8 cellular contexts compared by ENCODE assay signal in the genomic region with DNA sequence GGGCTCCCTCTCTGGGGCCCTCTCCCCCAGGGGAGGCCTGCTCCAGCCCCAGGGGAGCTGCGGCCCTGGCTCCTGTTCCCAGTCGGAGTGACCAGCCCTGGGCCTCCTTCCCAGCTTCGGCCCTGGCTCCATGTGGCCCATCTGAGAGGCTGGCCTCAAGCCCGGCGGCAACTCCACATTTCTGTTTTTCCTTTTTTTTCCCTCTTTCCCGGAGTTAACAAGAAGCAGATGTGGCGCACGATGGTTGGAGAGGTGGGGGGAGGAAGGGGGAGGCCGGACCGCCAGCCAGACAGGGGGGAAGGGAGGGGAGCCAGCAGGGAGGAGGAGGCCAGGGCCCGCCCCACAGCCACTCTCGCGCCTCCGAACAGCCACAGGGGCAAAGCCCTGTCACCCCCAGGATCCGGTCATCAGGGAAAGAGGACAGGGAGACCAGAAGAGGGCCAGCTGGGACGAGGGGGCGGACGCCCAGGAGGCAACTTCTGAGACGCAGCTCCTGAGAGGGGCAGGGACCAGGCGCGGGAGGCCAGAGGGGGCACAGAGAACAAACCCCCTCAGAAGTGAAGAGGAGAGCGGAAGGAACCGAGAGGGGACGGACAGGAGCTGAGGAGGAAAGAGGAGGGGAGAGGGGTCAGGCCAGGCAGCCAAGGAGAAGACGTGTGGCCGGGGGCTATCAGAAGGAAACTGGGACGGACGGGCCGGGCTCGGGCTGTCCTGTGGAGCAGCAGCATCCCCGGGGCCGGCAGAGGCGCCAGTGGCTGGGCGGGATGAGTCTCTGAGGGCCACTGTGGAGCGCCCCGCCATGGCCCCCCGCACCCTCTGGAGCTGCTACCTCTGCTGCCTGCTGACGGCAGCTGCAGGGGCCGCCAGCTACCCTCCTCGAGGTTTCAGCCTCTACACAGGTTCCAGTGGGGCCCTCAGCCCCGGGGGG. TPM values are rescaled to one million over a fixed set of nuclear protein-coding genes. Genes with fewer than 3 reads are reported as not detected.
DNase-seq lines count a peak whose midpoint lies in the region; TF ChIP-seq lines count a peak whose summit lies in the region.

A gene (plus strand): TSS at position 349 of the 928 bp plus-strand sequence. CDS start 451 bp downstream, at position 800.

- H3K27ac ChIP-seq in SK-N-SH (ENCODE audit: low read depth in 2 of 2, low read length in 1 of 2) = peak within 1 kb of the TSS; percentile 79 to 99
- H3K27ac ChIP-seq in PC-9 = no peak within 1 kb of the TSS

- TF ChIP-seq EP300 in SK-N-SH (IDR thresholded peaks at IDR 0.05; ENCODE audit: borderline replicate concordance in 1 of 2, low read depth in 1 of 2, low read length in 1 of 2) = peak; percentile 86 to 91; a peak in 3 of 4 replicates

- H3K9me2 ChIP-seq in SK-N-SH = no peaks in the 10 kb centered on the region
- no peaks in the 10 kb centered on the region for H3K9me2 ChIP-seq in PC-9 (ENCODE audit: insufficient read depth)

- BruUV-seq in PC-9 (replicated peaks; lab: Mats Ljungman, UMichigan) = no TSS peak

- H3K4me1 ChIP-seq in SK-N-SH (ENCODE audit: control insufficient read depth in 1 of 2, insufficient read depth in 2 of 2, low read depth in 1 of 2, low read length in 1 of 2) (peaks cover 36 to 76% of the 10 kb centered on the region in 2 experiments), PC-9 (replicated peaks; ENCODE audit: insufficient read depth) (peaks cover 8% of the 10 kb centered on the region)

- H3K4me2 ChIP-seq in SK-N-SH (peak within 1 kb of the TSS; percentile 100), PC-9 (no peak within 1 kb of the TSS)

- TF ChIP-seq RAD21 in SK-N-SH (IDR thresholded peaks at IDR 0.05; ENCODE audit: low read length) = peak; percentile 17

- H3F3A ChIP-seq in SK-N-SH (replicated peaks; ENCODE audit: insufficient read depth) (peaks cover 10% of the 10 kb centered on the region), PC-9 (ENCODE audit: insufficient read depth, low read depth) (peaks cover 7% of the 10 kb centered on the region; the same call in 1 of the 2 replicates)

- H3K9me3 ChIP-seq in SK-N-SH (no peaks in the 10 kb centered on the region), PC-9 (ENCODE audit: insufficient read depth, low read depth) (no peaks in the 10 kb centered on the region)

- intact Hi-C loops in PC-9 (cut with micrococcal nuclease; ENCODE audit: unreplicated experiment) = no loop called here

- peak within 1 kb of the TSS; percentile 83 for H3K9ac ChIP-seq in SK-N-SH

- 0 out of 2 replicates have a peak, but pooled peaks have one; percentile 8 for TF ChIP-seq CTCF in AG10803 (conservative IDR thresholded peaks at IDR 0.05; ENCODE audit: low read length)
- peak; percentile 24 for TF ChIP-seq CTCF in SK-N-SH (IDR thresholded peaks at IDR 0.05)
- TF ChIP-seq CTCF in fibroblast of villous mesenchyme (IDR thresholded peaks at IDR 0.05; ENCODE audit: insufficient read depth, low read depth, low read length) = peak; percentile 9
- no peak for TF ChIP-seq CTCF in PC-9 (conservative IDR thresholded peaks at IDR 0.05)

- H4K20me1 ChIP-seq in SK-N-SH (ENCODE audit: insufficient read depth) (peaks cover 12% of the 10 kb centered on the region; the same call in 1 of the 2 replicates), PC-9 (ENCODE audit: insufficient read depth) (no peaks in the 10 kb centered on the region)

- DNase-seq in AG10803 (ENCODE audit: low read depth) = peak; percentile 97
- DNase-seq in SK-N-SH = peak; percentile 97
- peak; percentile 98 for DNase-seq in fibroblast of villous mesenchyme (ENCODE audit: low read depth)
- peak in 50 of 56 donors; percentile 13 to 83 (median 52) for DNase-seq in nucleus accumbens (lab: John Stamatoyannopoulos, UW)
- no peak for DNase-seq in NAMALWA (ENCODE audit: low spot score)
- no peak for DNase-seq in NCI-H1930 (lab: John Stamatoyannopoulos, UW)
- no peak for DNase-seq in PC-9
- DNase-seq in D341Med (ENCODE audit: low spot score) = no peak

- H3K36me3 ChIP-seq in SK-N-SH (replicated peaks in 1 of 2; ENCODE audit: control insufficient read depth in 1 of 2, insufficient read depth in 2 of 2, low read length in 1 of 2) = peaks cover 16 to 22% of the 10 kb centered on the region in 2 experiments
- H3K36me3 ChIP-seq in PC-9 (ENCODE audit: low read depth) = no peaks in the 10 kb centered on the region

- WGBS in SK-N-SH (ENCODE audit: low lambda C conversion rate) = 13% methylated on average over 29 of the region's 41 CpGs

- CTCF ChIA-PET in SK-N-SH (lab: Yijun Ruan, JAX) (interaction anchor here (0.5 to 14.6 kb wide), 16 partner anchors 9 to 1395 kb away, joined by 3 to 227 read pairs (median 7); a partner anchor contains a TSS), PC-9 (lab: Charles Lee) (no interaction called here)

- POLR2A ChIA-PET in SK-N-SH (lab: Yijun Ruan, JAX) = interaction anchor here (0.5 to 4.0 kb wide), 12 partner anchors 9 to 278 kb away, joined by 3 to 42 read pairs (median 3); a partner anchor contains a TSS
- POLR2A ChIA-PET in PC-9 (lab: Charles Lee; ENCODE audit: unreplicated experiment) = no interaction called here

- H3K27me3 ChIP-seq in SK-N-SH (ENCODE audit: insufficient read depth) = no peaks in the 10 kb centered on the region
- peaks cover 18% of the 10 kb centered on the region for H3K27me3 ChIP-seq in PC-9 (ENCODE audit: insufficient read depth, low read depth)

- H3K4me3 ChIP-seq in AG10803 (ENCODE audit: low read length) (peak within 1 kb of the TSS; percentile 89), SK-N-SH (ENCODE audit: low read depth in 2 of 2, low read length in 1 of 2) (peak within 1 kb of the TSS; percentile 79 to 93), fibroblast of villous mesenchyme (ENCODE audit: low read depth, low read length) (peak within 1 kb of the TSS; percentile 94), PC-9 (no peak within 1 kb of the TSS)

- H3K79me2 ChIP-seq in SK-N-SH (ENCODE audit: insufficient read depth) (peaks cover 32% of the 10 kb centered on the region), PC-9 (ENCODE audit: low read depth) (no peaks in the 10 kb centered on the region)

- H2AFZ ChIP-seq in SK-N-SH (ENCODE audit: low read depth) (peak within 1 kb of the TSS; percentile 90; the same call in 1 of the 2 replicates), PC-9 (no peak within 1 kb of the TSS)

TF ChIP-seq in SK-N-SH, 30 proteins besides CTCF, POLR2A, EP300 and RAD21 (continues in another document):
- no peak; the same call in 1 of the 2 replicates for TF ChIP-seq FOSL2 (IDR thresholded peaks at IDR 0.05; ENCODE audit: borderline replicate concordance, low read depth)
- peak; percentile 95 for TF ChIP-seq MXI1 (IDR thresholded peaks at IDR 0.05; ENCODE audit: low read depth, low read length)
- TF ChIP-seq TAF1 (IDR thresholded peaks at IDR 0.05; ENCODE audit: borderline replicate concordance, low read depth, low read length) = peak; percentile 68
- TF ChIP-seq RFX5 (IDR thresholded peaks at IDR 0.05; ENCODE audit: low read length) = no peak
- peak; percentile 88 for TF ChIP-seq POLR2AphosphoS5 (IDR thresholded peaks at IDR 0.05; ENCODE audit: low read depth, low read length)
- TF ChIP-seq, protein P1, sequence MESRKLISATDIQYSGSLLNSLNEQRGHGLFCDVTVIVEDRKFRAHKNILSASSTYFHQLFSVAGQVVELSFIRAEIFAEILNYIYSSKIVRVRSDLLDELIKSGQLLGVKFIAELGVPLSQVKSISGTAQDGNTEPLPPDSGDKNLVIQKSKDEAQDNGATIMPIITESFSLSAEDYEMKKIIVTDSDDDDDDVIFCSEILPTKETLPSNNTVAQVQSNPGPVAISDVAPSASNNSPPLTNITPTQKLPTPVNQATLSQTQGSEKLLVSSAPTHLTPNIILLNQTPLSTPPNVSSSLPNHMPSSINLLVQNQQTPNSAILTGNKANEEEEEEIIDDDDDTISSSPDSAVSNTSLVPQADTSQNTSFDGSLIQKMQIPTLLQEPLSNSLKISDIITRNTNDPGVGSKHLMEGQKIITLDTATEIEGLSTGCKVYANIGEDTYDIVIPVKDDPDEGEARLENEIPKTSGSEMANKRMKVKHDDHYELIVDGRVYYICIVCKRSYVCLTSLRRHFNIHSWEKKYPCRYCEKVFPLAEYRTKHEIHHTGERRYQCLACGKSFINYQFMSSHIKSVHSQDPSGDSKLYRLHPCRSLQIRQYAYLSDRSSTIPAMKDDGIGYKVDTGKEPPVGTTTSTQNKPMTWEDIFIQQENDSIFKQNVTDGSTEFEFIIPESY (IDR thresholded peaks at IDR 0.05; ENCODE audit: borderline replicate concordance, low read depth) = no peak
- 0 out of 2 replicates have a peak, but pooled peaks have one; percentile 58 for TF ChIP-seq YY1 (IDR thresholded peaks at IDR 0.05; ENCODE audit: low read depth)
- TF ChIP-seq SMC3 (IDR thresholded peaks at IDR 0.05; ENCODE audit: low read depth, low read length) = no peak; the same call in 1 of the 2 replicates
- TF ChIP-seq TEAD4 (IDR thresholded peaks at IDR 0.05; ENCODE audit: borderline replicate concordance, insufficient read depth) = peak; percentile 67; the same call in 1 of the 2 replicates
- TF ChIP-seq TCF12 (IDR thresholded peaks at IDR 0.05) = peak; percentile 99
- peak; percentile 30 for TF ChIP-seq GABPA (IDR thresholded peaks at IDR 0.05; ENCODE audit: low read depth)
- TF ChIP-seq GATA2 (CRISPR knock-in tag; IDR thresholded peaks at IDR 0.05) = no peak
- no peak; the same call in 1 of the 2 replicates for TF ChIP-seq RXRA (IDR thresholded peaks at IDR 0.05; ENCODE audit: borderline replicate concordance, low read depth)
- peak; percentile 94 for TF ChIP-seq RCOR1 (IDR thresholded peaks at IDR 0.05; ENCODE audit: low read length)
- TF ChIP-seq FOXJ3 (CRISPR knock-in tag; IDR thresholded peaks at IDR 0.05) = peak; percentile 91
- TF ChIP-seq JUND (IDR thresholded peaks at IDR 0.05) = no peak; the same call in 1 of the 2 replicates
- TF ChIP-seq, protein P2, sequence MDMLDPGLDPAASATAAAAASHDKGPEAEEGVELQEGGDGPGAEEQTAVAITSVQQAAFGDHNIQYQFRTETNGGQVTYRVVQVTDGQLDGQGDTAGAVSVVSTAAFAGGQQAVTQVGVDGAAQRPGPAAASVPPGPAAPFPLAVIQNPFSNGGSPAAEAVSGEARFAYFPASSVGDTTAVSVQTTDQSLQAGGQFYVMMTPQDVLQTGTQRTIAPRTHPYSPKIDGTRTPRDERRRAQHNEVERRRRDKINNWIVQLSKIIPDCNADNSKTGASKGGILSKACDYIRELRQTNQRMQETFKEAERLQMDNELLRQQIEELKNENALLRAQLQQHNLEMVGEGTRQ (IDR thresholded peaks at IDR 0.05; ENCODE audit: borderline replicate concordance, low read depth, low read length) = no peak
- TF ChIP-seq SIN3A (IDR thresholded peaks at IDR 0.05; ENCODE audit: borderline replicate concordance, low read depth, low read length) = peak; percentile 86; the same call in 1 of the 2 replicates
- peak; percentile 91 for TF ChIP-seq NFIC (IDR thresholded peaks at IDR 0.05; ENCODE audit: borderline replicate concordance)

RNA-seq across cellular contexts. Expression of the gene that starts here (rescaled TPM):
- 184 and 286 TPM in 2 replicates for polyA plus RNA-seq in SK-N-SH (2012; rRNA removed)
- 96.2 and 169 TPM in 2 replicates for polyA plus RNA-seq in SK-N-SH (2012; cell fraction: cytosol; rRNA removed)
- polyA plus RNA-seq in SK-N-SH (2012; cell fraction: nucleus; rRNA removed) = 206 and 267 TPM in 2 replicates
- total RNA-seq in fibroblast of villous mesenchyme = 144 and 160 TPM in 2 replicates
- 0.83 and 1.6 TPM in 2 replicates for total RNA-seq in PC-9 (2021)

Comparison
In these comparisons a context has a peak if more than half of its experiments do, and no peak if none do; other contexts are left out.
1. RNA of the gene that starts here (total RNA-seq): 144 to 160 TPM in fibroblast of villous mesenchyme; 0.83 to 1.6 TPM in PC-9; every median in the first group is over 10 times any median in the second.
2. DNase-seq: peak in AG10803 (single experiment), SK-N-SH (single experiment), fibroblast of villous mesenchyme (single experiment) and nucleus accumbens (50 of 56); none in NAMALWA (single experiment), NCI-H1930 (0 of 2), PC-9 (0 of 2) and D341Med (single experiment).